In the genomic region with DNA sequence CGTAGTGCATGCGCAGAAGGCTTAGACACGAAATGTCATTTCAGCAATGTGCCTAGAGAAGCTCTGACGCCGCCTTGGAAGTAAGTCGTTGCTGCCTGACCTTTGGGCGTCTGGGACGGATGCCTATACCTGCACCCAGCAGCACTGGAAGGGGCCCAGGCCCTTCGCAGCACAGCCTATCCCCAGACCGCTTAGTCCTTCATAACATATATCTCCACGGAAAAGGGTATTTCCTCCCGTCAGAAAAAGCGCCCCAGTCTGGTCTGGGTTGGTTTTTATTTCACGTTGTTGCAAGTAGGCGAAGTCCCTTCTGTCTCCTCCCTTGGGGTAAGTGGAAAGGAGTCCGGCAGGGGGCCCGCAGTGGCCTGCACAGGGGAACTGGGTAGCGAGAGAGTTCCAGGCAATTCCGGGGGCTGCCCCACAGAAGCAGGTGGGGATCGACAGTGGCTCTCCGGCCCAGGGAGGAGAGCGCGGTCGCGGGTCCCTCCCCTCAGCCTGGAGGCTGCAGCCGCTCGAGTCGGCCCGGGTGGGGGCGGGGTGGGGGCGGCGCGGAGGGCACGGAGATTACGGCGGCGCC, we compare ENCODE assay signal across 8 cellular contexts. TPM values are rescaled to one million over a fixed set of nuclear protein-coding genes. Genes with fewer than 3 reads are reported as not detected.
DNase-seq lines count a peak whose midpoint lies in the region; ATAC-seq and TF ChIP-seq lines count a peak whose summit lies in the region.

No MANE protein-coding gene starts in this region.

- H3K4me3 ChIP-seq in iPS-18c (ENCODE audit: insufficient read depth, low read depth, low read length) = peak overlapping the region; percentile 68

- CTCF ChIA-PET in activated CD8-positive, alpha-beta T cell treated with anti-CD3 and anti-CD28 coated beads for 36 hours (lab: Charles Lee) = no interaction called here

- POLR2A ChIA-PET in activated CD8-positive, alpha-beta T cell treated with anti-CD3 and anti-CD28 coated beads for 36 hours (lab: Charles Lee) = no interaction called here

- no peaks in the 10 kb centered on the region for H3K9me3 Mint-ChIP-seq in activated CD8-positive, alpha-beta T cell treated with anti-CD3 and anti-CD28 coated beads for 36 hours

- peaks cover 40% of the 10 kb centered on the region for H3K27me3 Mint-ChIP-seq in activated CD8-positive, alpha-beta T cell treated with anti-CD3 and anti-CD28 coated beads for 36 hours

- H3K36me3 Mint-ChIP-seq in activated CD8-positive, alpha-beta T cell treated with anti-CD3 and anti-CD28 coated beads for 36 hours (ENCODE audit: low read depth) = no peaks in the 10 kb centered on the region

- intact Hi-C loops in activated CD8-positive, alpha-beta T cell treated with anti-CD3 and anti-CD28 coated beads for 36 hours (cut with micrococcal nuclease) = no loop called here

- peak overlapping the region; percentile 29 for H3K4me3 Mint-ChIP-seq in activated CD8-positive, alpha-beta T cell treated with anti-CD3 and anti-CD28 coated beads for 36 hours

- no peaks in the 10 kb centered on the region for H3K9me3 ChIP-seq in iPS-18c (ENCODE audit: control insufficient read depth, insufficient read depth, low read length)

- H3K27ac Mint-ChIP-seq in activated CD8-positive, alpha-beta T cell treated with anti-CD3 and anti-CD28 coated beads for 36 hours = no peak overlapping the region

- TF ChIP-seq CTCF in activated CD8-positive, alpha-beta T cell treated with anti-CD3 and anti-CD28 coated beads for 36 hours (IDR thresholded peaks at IDR 0.05) = no peak

- peaks cover 8% of the 10 kb centered on the region for H3K4me1 Mint-ChIP-seq in activated CD8-positive, alpha-beta T cell treated with anti-CD3 and anti-CD28 coated beads for 36 hours (ENCODE audit: low read depth)

- DNase-seq in HT1080 (ENCODE audit: low read depth) = peak; percentile 73
- no peak for DNase-seq in activated CD8-positive, alpha-beta T cell treated with anti-CD3 and anti-CD28 coated beads for 36 hours
- DNase-seq in stimulated activated naive CD8-positive, alpha-beta T cell treated with anti-CD3 and anti-CD28 coated beads, Interleukin-15, Interleukin-2, amounts not matched to agents 100 U/mL and 50 U/mL, for 24 hours = peak; percentile 3
- DNase-seq in SHP77 treated with DMSO at 0.1 percent for 48 hours (lab: John Stamatoyannopoulos, UW) = no peak
- DNase-seq in cerebellar cortex (ENCODE audit: low spot score) = no peak
- no peak for DNase-seq in middle frontal gyrus (ENCODE audit: extremely low spot score, low spot score)
- no peak for DNase-seq in DMS79 (lab: John Stamatoyannopoulos, UW)

- peak; percentile 13 for ATAC-seq in activated CD8-positive, alpha-beta T cell treated with anti-CD3 and anti-CD28 coated beads for 36 hours
- ATAC-seq in stimulated activated naive CD8-positive, alpha-beta T cell treated with anti-CD3 and anti-CD28 coated beads, Interleukin-15, Interleukin-2, amounts not matched to agents 100 U/mL and 50 U/mL, for 24 hours = no peak

RNA-seq across cellular contexts. Expression of gene EYA4, which starts 0.6 kb away (rescaled TPM):
- total RNA-seq in HT1080 (2014; rRNA removed; shearing (Covaris generic)) = 18.5 and 23.7 TPM in 2 replicates
- polyA plus RNA-seq in HT1080 (2015; cell fraction: cytosol; rRNA removed) = 4.3 and 5.7 TPM in 2 replicates
- polyA plus RNA-seq in HT1080 (2015; cell fraction: nucleus; rRNA removed) = 14.7 and 14.8 TPM in 2 replicates
- not detected for total RNA-seq in activated CD8-positive, alpha-beta T cell treated with anti-CD3 and anti-CD28 coated beads for 36 hours

Comparison
In these comparisons a context has a peak if more than half of its experiments do, and no peak if none do; other contexts are left out.
1. DNase-seq: peak in HT1080 (single experiment) and stimulated activated naive CD8-positive, alpha-beta T cell treated with anti-CD3 and anti-CD28 coated beads, Interleukin-15, Interleukin-2, amounts not matched to agents 100 U/mL and 50 U/mL, for 24 hours (single experiment); none in activated CD8-positive, alpha-beta T cell treated with anti-CD3 and anti-CD28 coated beads for 36 hours (single experiment), SHP77 treated with DMSO at 0.1 percent for 48 hours (single experiment), cerebellar cortex (single experiment), middle frontal gyrus (single experiment) and DMS79 (single experiment).
2. RNA of gene EYA4, which starts 0.6 kb away (total RNA-seq): 18.5 to 23.7 TPM in HT1080; not detected in activated CD8-positive, alpha-beta T cell treated with anti-CD3 and anti-CD28 coated beads for 36 hours; every median in the first group is over 10 times any median in the second.